ENCODE assay signal across 8 cellular contexts in the genomic region with DNA sequence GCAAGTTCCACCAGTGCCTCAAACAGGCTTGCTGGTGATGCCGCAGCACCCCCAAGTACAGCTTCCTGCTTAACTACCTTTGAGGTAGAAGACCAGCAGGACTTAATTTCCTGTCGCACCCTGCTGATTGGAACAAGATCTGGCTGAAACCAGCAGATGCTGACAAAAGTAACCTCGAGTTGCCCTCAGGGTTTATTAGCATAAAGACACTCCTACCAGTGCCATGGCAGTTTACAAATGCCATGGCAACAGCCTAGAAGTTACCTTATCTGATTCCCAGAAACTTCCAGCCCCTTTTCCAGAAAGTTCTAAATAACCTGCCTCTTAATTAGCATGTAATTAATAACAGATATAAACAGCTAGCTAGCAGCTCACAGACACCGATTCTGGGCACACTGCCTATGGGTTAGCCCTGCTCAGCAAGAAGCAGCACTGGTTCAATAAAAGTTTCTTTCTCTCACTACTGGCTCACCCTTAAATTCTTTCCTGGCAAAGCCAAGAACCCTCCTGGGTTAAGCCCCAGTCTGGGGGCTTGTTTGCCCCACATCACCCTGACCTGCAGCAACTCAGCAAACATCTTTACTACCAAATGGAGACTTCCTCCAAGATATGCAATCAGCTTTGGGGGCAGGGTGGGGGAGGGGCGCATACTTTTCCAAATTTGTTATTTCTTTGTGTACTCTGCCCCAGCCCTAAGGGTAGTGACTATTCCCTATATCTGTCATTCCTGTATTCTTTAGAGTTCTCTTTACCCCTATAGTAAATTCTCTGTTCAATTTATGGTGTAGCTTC. TPM values are rescaled to one million over a fixed set of nuclear protein-coding genes. Genes with fewer than 3 reads are reported as not detected.
DNase-seq lines count a peak whose midpoint lies in the region; ATAC-seq, FAIRE-seq and TF ChIP-seq lines count a peak whose summit lies in the region.

No MANE protein-coding gene starts in this region.

- peaks cover 7% of the 10 kb centered on the region for H3K79me1 ChIP-seq in mesendoderm (ENCODE audit: low read length)

- no peak overlapping the region for H2BK15ac ChIP-seq in mesendoderm (replicated peaks; ENCODE audit: low read depth)

- no peaks in the 10 kb centered on the region for H3K9me2 ChIP-seq in OCI-LY7 (ENCODE audit: insufficient read depth, low read length)

- ATAC-seq in HG03432 (IDR thresholded peaks at IDR 0.05; ENCODE audit: unreplicated experiment) (no peak), GM19467 (IDR thresholded peaks at IDR 0.05; ENCODE audit: unreplicated experiment) (no peak), GM19452 (IDR thresholded peaks at IDR 0.05; ENCODE audit: unreplicated experiment) (no peak)

- H3K4ac ChIP-seq in mesendoderm (ENCODE audit: low read depth, low read length), result no peak overlapping the region

- H3K4me2 ChIP-seq in OCI-LY7 (ENCODE audit: low read length) (peak overlapping the region; percentile 34; the same call in 1 of the 2 replicates), mesendoderm (ENCODE audit: low read length) (no peak overlapping the region)

- no peaks in the 10 kb centered on the region for H4K20me1 ChIP-seq in OCI-LY7 (ENCODE audit: insufficient read depth, low read length)

- H3K23ac ChIP-seq in mesendoderm (ENCODE audit: low read length), result no peak overlapping the region

- CTCF ChIA-PET in OCI-LY7 (lab: Charles Lee; ENCODE audit: unreplicated experiment), result interaction anchor here (0.8 kb wide), 1 partner anchor 19 kb away, joined by 3 read pairs; no protein-coding TSS in a partner anchor

- H3K36me3 ChIP-seq in OCI-LY7 (ENCODE audit: insufficient read depth, low read length), result no peaks in the 10 kb centered on the region
- no peaks in the 10 kb centered on the region for H3K36me3 ChIP-seq in mesendoderm (ENCODE audit: control insufficient read depth, insufficient read depth, low read length)

- BruUV-seq in OCI-LY7 (replicated peaks; lab: Mats Ljungman, UMichigan), result no TSS peak

- WGBS in mesendoderm (ENCODE audit: extremely low coverage, insufficient coverage, low lambda C conversion rate), result no CpG with 5 or more reads among the region's 5 CpGs

- no peak overlapping the region for H2BK120ac ChIP-seq in mesendoderm (ENCODE audit: low read depth, low read length)

- H4K8ac ChIP-seq in mesendoderm (ENCODE audit: low read depth, low read length), result no peak overlapping the region

- H3K4me3 ChIP-seq in OCI-LY7 (ENCODE audit: low read depth, low read length, poor library complexity, severe bottlenecking), result no peak overlapping the region
- no peak overlapping the region for H3K4me3 ChIP-seq in astrocyte of the spinal cord (ENCODE audit: low read depth, low read length)
- H3K4me3 ChIP-seq in mesendoderm (ENCODE audit: low read length), result no peak overlapping the region

- H3K4me1 ChIP-seq in OCI-LY7 (ENCODE audit: insufficient read depth, low read length, poor library complexity, severe bottlenecking) (peaks cover 11% of the 10 kb centered on the region), mesendoderm (ENCODE audit: control insufficient read depth, low read depth, low read length) (peaks cover 7% of the 10 kb centered on the region)

- H3K18ac ChIP-seq in mesendoderm (ENCODE audit: low read length), result peak overlapping the region; percentile 71

- H2BK5ac ChIP-seq in mesendoderm (ENCODE audit: low read length), result no peak overlapping the region

- H3K9me3 ChIP-seq in OCI-LY7 (ENCODE audit: low read length), result no peaks in the 10 kb centered on the region

- H4K5ac ChIP-seq in mesendoderm (ENCODE audit: low read length), result no peak overlapping the region

- TF ChIP-seq CTCF in OCI-LY7 (conservative IDR thresholded peaks at IDR 0.05; ENCODE audit: low read length) (no peak), astrocyte of the spinal cord (IDR thresholded peaks at IDR 0.05; ENCODE audit: low read depth, low read length) (no peak)

- H3K27me3 ChIP-seq in mesendoderm (ENCODE audit: insufficient read depth, low read length, poor library complexity), result no peaks in the 10 kb centered on the region

- peak; percentile 61 for FAIRE-seq in GM19239 (lab: Jason Lieb, UNC)

- H2AK5ac ChIP-seq in mesendoderm (ENCODE audit: low read length), result no peak overlapping the region

- H3K9ac ChIP-seq in mesendoderm (ENCODE audit: low read length), result no peak overlapping the region

- POLR2A ChIA-PET in OCI-LY7 (lab: Charles Lee), result interaction anchor here (0.5 to 2.0 kb wide), 6 partner anchors 8 to 792 kb away, joined by 3 to 4 read pairs (median 4); no protein-coding TSS in a partner anchor

- in situ Hi-C loops in astrocyte of the spinal cord (cut with HindIII; ENCODE audit: low sequenced_read_pairs), result no loop called here

- H3K56ac ChIP-seq in mesendoderm (ENCODE audit: low read length), result no peak overlapping the region

- intact Hi-C loops in OCI-LY7 (cut with micrococcal nuclease; ENCODE audit: unreplicated experiment), result no loop called here

- no peak for DNase-seq in GM19239 (ENCODE audit: insufficient read length, low spot score)
- DNase-seq in OCI-LY7 (ENCODE audit: low spot score), result peak; percentile 57
- DNase-seq in astrocyte of the spinal cord (ENCODE audit: low read depth, low spot score), result peak; percentile 49
- DNase-seq in mesendoderm, result peak; percentile 97
- DNase-seq in activated gamma-delta T cell (lab: John Stamatoyannopoulos, UW), result no peak

- no peaks in the 10 kb centered on the region for H3K79me2 ChIP-seq in OCI-LY7 (ENCODE audit: insufficient read depth, low read depth, low read length)
- no peaks in the 10 kb centered on the region for H3K79me2 ChIP-seq in mesendoderm (ENCODE audit: control insufficient read depth, insufficient read depth, low read length)

- H3K27ac ChIP-seq in OCI-LY7 (ENCODE audit: low read depth, low read length, poor library complexity, severe bottlenecking) (no peak overlapping the region), mesendoderm (ENCODE audit: low read depth, low read length) (no peak overlapping the region)

- H2AFZ ChIP-seq in OCI-LY7 (ENCODE audit: low read length), result no peak overlapping the region

RNA-seq across cellular contexts. Expression of gene MAP4, which starts 54.2 kb away (rescaled TPM):
- total RNA-seq in OCI-LY7 (2014; rRNA removed; shearing (Covaris generic)), result 26.1 and 27.0 TPM in 2 replicates
- total RNA-seq in OCI-LY7 (2022), result 78.4 and 80.1 TPM in 2 replicates
- 132 TPM for polyA plus RNA-seq in mesendoderm (2013, experiment 1 of 2)
- polyA plus RNA-seq in mesendoderm (2013, experiment 2 of 2), result 135 TPM

Comparison
In these comparisons a context has a peak if more than half of its experiments do, and no peak if none do; other contexts are left out.
1. DNase-seq: peak in OCI-LY7 (single experiment), astrocyte of the spinal cord (single experiment) and mesendoderm (single experiment); none in GM19239 (single experiment) and activated gamma-delta T cell (single experiment).